ENCODE assay signal across 8 cellular contexts in genomic region chr15:66251790-66252355, GRCh38. TPM values are rescaled to one million over a fixed set of nuclear protein-coding genes. Genes with fewer than 3 reads are reported as not detected.
A peak's percentile ranks its signal among the peaks of the same experiment; 100 is the strongest.
DNase-seq lines count a peak whose midpoint lies in the region; ATAC-seq lines count a peak whose summit lies in the region.

No MANE protein-coding gene starts in this region.

- H3K36me3 ChIP-seq in mesodermal cell (ENCODE audit: control insufficient read depth, insufficient read depth, low read length) = no peaks in the 10 kb centered on the region

- 4 to 6% methylated on average over 7 to 14 of the region's 41 CpGs for WGBS in mesodermal cell (ENCODE audit: insufficient coverage in 2 of 2), 2 experiments

- no peaks in the 10 kb centered on the region for H3K9me3 ChIP-seq in mesodermal cell (ENCODE audit: control insufficient read depth, low read length)

- H3K9me3 Mint-ChIP-seq in stimulated activated naive CD8-positive, alpha-beta T cell treated with anti-CD3 and anti-CD28 coated beads, Interleukin-15, Interleukin-2, amounts not matched to agents 100 ng/mL and 50 ng/mL, for 24 hours = no peaks in the 10 kb centered on the region
- no peaks in the 10 kb centered on the region for H3K9me3 Mint-ChIP-seq in activated naive CD8-positive, alpha-beta T cell treated with anti-CD3 and anti-CD28 coated beads, Interleukin-2, amount 50 U/mL, for 24 hours

- no peaks in the 10 kb centered on the region for H3K36me3 Mint-ChIP-seq in stimulated activated naive CD8-positive, alpha-beta T cell treated with anti-CD3 and anti-CD28 coated beads, Interleukin-15, Interleukin-2, amounts not matched to agents 100 ng/mL and 50 ng/mL, for 24 hours (ENCODE audit: low read depth)
- no peaks in the 10 kb centered on the region for H3K36me3 Mint-ChIP-seq in activated naive CD8-positive, alpha-beta T cell treated with anti-CD3 and anti-CD28 coated beads, Interleukin-2, amount 50 U/mL, for 24 hours (ENCODE audit: low read depth)

- ATAC-seq in stimulated activated naive CD8-positive, alpha-beta T cell treated with anti-CD3 and anti-CD28 coated beads, Interleukin-15, Interleukin-2, amounts not matched to agents 100 U/mL and 50 U/mL, for 24 hours = no peak
- ATAC-seq in activated naive CD8-positive, alpha-beta T cell treated with anti-CD3 and anti-CD28 coated beads, Interleukin-2, amount 50 U/mL, for 24 hours = no peak
- no peak for ATAC-seq in HG03457 (IDR thresholded peaks at IDR 0.05; ENCODE audit: unreplicated experiment)
- ATAC-seq in HG03521 (IDR thresholded peaks at IDR 0.05; ENCODE audit: unreplicated experiment) = no peak

- H3K4me1 ChIP-seq in mesodermal cell (ENCODE audit: control insufficient read depth, insufficient read depth, low read length, poor library complexity, severe bottlenecking) = peaks cover 8% of the 10 kb centered on the region

- peak overlapping the region; percentile 32 for H3K4me3 Mint-ChIP-seq in stimulated activated naive CD8-positive, alpha-beta T cell treated with anti-CD3 and anti-CD28 coated beads, Interleukin-15, Interleukin-2, amounts not matched to agents 100 ng/mL and 50 ng/mL, for 24 hours
- H3K4me3 Mint-ChIP-seq in activated naive CD8-positive, alpha-beta T cell treated with anti-CD3 and anti-CD28 coated beads, Interleukin-2, amount 50 U/mL, for 24 hours = peak overlapping the region; percentile 37

- DNase-seq in stimulated activated naive CD8-positive, alpha-beta T cell treated with anti-CD3 and anti-CD28 coated beads, Interleukin-15, Interleukin-2, amounts not matched to agents 100 U/mL and 50 U/mL, for 24 hours = no peak
- no peak for DNase-seq in activated naive CD8-positive, alpha-beta T cell treated with anti-CD3 and anti-CD28 coated beads, Interleukin-2, amount 50 U/mL, for 24 hours
- DNase-seq in mucosa of gallbladder (ENCODE audit: low spot score) = no peak
- no peak for DNase-seq in KG1 (lab: John Stamatoyannopoulos, UW)

- H3K27me3 Mint-ChIP-seq in stimulated activated naive CD8-positive, alpha-beta T cell treated with anti-CD3 and anti-CD28 coated beads, Interleukin-15, Interleukin-2, amounts not matched to agents 100 ng/mL and 50 ng/mL, for 24 hours = peaks cover 62% of the 10 kb centered on the region
- peaks cover 69% of the 10 kb centered on the region for H3K27me3 Mint-ChIP-seq in activated naive CD8-positive, alpha-beta T cell treated with anti-CD3 and anti-CD28 coated beads, Interleukin-2, amount 50 U/mL, for 24 hours

- H3K27ac Mint-ChIP-seq in stimulated activated naive CD8-positive, alpha-beta T cell treated with anti-CD3 and anti-CD28 coated beads, Interleukin-15, Interleukin-2, amounts not matched to agents 100 ng/mL and 50 ng/mL, for 24 hours = no peak overlapping the region
- no peak overlapping the region for H3K27ac Mint-ChIP-seq in activated naive CD8-positive, alpha-beta T cell treated with anti-CD3 and anti-CD28 coated beads, Interleukin-2, amount 50 U/mL, for 24 hours

- peaks cover 17% of the 10 kb centered on the region for H3K4me1 Mint-ChIP-seq in stimulated activated naive CD8-positive, alpha-beta T cell treated with anti-CD3 and anti-CD28 coated beads, Interleukin-15, Interleukin-2, amounts not matched to agents 100 ng/mL and 50 ng/mL, for 24 hours (ENCODE audit: low read depth)
- peaks cover 19% of the 10 kb centered on the region for H3K4me1 Mint-ChIP-seq in activated naive CD8-positive, alpha-beta T cell treated with anti-CD3 and anti-CD28 coated beads, Interleukin-2, amount 50 U/mL, for 24 hours

- H3K27ac ChIP-seq in mesodermal cell (ENCODE audit: low read depth, low read length, severe bottlenecking) = no peak overlapping the region

- H3K4me3 ChIP-seq in mesodermal cell (ENCODE audit: extremely low read depth, insufficient read depth, low read length, poor library complexity, severe bottlenecking) = peak overlapping the region; percentile 43

RNA-seq across cellular contexts. Expression of gene MEGF11, which starts 1.7 kb away (rescaled TPM):
- 0.81 TPM for polyA plus RNA-seq in mesodermal cell (2013, experiment 1 of 2)
- 0.81 TPM for polyA plus RNA-seq in mesodermal cell (2013, experiment 2 of 2)
- 0.35 TPM for total RNA-seq in mucosa of gallbladder

RNA-seq across cellular contexts. Expression of gene DIS3L, which starts 41.5 kb away (rescaled TPM):
- polyA plus RNA-seq in mesodermal cell (2013, experiment 1 of 2) = 13.1 TPM
- polyA plus RNA-seq in mesodermal cell (2013, experiment 2 of 2) = 15.4 TPM
- total RNA-seq in mucosa of gallbladder = 29.3 TPM
